In the genomic region with DNA sequence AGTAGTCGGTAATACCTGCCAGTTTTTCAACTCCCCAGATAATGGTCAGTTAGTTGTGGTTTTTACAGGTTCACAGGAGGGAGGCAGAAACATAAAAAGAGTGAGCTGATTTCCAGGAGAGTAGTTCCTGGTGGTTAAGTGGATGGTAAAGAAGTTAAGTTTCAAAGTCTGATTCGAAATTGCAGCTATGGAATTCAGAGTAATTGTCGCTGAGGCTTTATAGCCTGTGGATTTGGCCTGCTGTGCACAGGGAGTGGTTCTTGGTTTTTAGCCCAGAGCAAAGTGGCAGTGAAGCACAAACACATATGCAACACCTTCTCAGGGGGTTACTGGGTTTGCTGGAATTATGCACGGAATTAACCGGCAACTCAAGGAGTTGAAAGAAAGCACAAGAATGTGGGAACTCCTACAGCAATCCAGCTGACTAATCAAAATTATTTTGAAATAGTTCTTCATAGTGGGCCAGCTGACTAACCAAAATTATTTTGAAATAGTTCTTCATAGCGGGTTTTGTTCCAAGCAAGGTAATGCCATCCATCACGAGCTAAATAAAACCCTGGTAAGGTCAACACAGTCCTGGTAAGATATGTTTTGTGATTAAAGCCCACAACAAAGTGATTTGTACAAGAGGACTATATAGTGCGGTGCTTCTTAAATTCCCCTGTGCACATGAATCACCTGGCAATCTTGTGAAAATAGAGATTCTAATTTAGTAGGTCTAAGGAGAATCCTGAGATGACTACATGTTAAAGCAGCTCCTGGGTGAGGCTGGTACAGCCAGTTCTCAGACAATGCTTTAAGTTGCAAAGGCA, we compare ENCODE assay signal across 12 cellular contexts.
DNase-seq lines count a peak whose midpoint lies in the region; ATAC-seq and TF ChIP-seq lines count a peak whose summit lies in the region.
"Had no signal": no experiment of that assay in that cellular context is flagged by ENCODE, and none has a peak within 500 bp of the region (broad histone marks: within the 10 kb centered on the region; RNA-seq: fewer than 3 reads in every experiment).

No MANE protein-coding gene starts in this region.

- no peak overlapping the region for H3K4me3 Mint-ChIP-seq in naive thymus-derived CD8-positive, alpha-beta T cell
- H3K4me3 Mint-ChIP-seq in activated naive CD4-positive, alpha-beta T cell treated with anti-CD3 and anti-CD28 coated beads for 36 hours: no peak overlapping the region
- H3K4me3 Mint-ChIP-seq: activated naive CD8-positive, alpha-beta T cell treated with anti-CD3 and anti-CD28 coated beads, Interleukin-2, amount 10 ng/mL, durations not matched to agents 7 days and 5 days had no signal

- CTCF ChIA-PET in PC-9 (lab: Charles Lee): interaction anchor here (0.5 to 0.6 kb wide), 2 partner anchors 426 to 481 kb away, joined by 3 to 6 read pairs; no protein-coding TSS in a partner anchor
- CTCF ChIA-PET in activated naive CD4-positive, alpha-beta T cell treated with anti-CD3 and anti-CD28 coated beads for 36 hours (lab: Charles Lee): no interaction called here

- H3F3A ChIP-seq in PC-9 (ENCODE audit: insufficient read depth, low read depth): peaks cover 35% of the 10 kb centered on the region

- intact Hi-C loops in PC-9 (cut with micrococcal nuclease; ENCODE audit: unreplicated experiment): loop anchor here (2.0 kb wide), 1 partner anchor 54 kb away; no protein-coding TSS in a partner anchor
- intact Hi-C loops in activated naive CD4-positive, alpha-beta T cell treated with anti-CD3 and anti-CD28 coated beads for 36 hours (cut with micrococcal nuclease): no loop called here

- POLR2A ChIA-PET in PC-9 (lab: Charles Lee; ENCODE audit: unreplicated experiment): interaction anchor here (0.5 to 0.7 kb wide), 4 partner anchors 36 to 463 kb away, joined by 3 to 8 read pairs (median 3); no protein-coding TSS in a partner anchor
- POLR2A ChIA-PET in naive thymus-derived CD8-positive, alpha-beta T cell (lab: Charles Lee): no interaction called here

- no peaks in the 10 kb centered on the region for H3K79me2 ChIP-seq in PC-9 (ENCODE audit: low read depth)

- H3K4me1 ChIP-seq in PC-9 (replicated peaks; ENCODE audit: insufficient read depth): peaks cover 37% of the 10 kb centered on the region

- peaks cover 7 to 21% (median 17%) of the 10 kb centered on the region in 5 donors for H3K27me3 Mint-ChIP-seq in naive thymus-derived CD8-positive, alpha-beta T cell
- H3K27me3 Mint-ChIP-seq in activated naive CD4-positive, alpha-beta T cell treated with anti-CD3 and anti-CD28 coated beads for 36 hours (ENCODE audit: low read depth): peaks cover 15% of the 10 kb centered on the region

- no peaks in the 10 kb centered on the region for H3K36me3 Mint-ChIP-seq in naive thymus-derived CD8-positive, alpha-beta T cell
- H3K36me3 Mint-ChIP-seq in activated naive CD4-positive, alpha-beta T cell treated with anti-CD3 and anti-CD28 coated beads for 36 hours (ENCODE audit: low read depth): peaks cover 2% of the 10 kb centered on the region
- H3K36me3 Mint-ChIP-seq: activated naive CD8-positive, alpha-beta T cell treated with anti-CD3 and anti-CD28 coated beads, Interleukin-2, amount 10 ng/mL, durations not matched to agents 7 days and 5 days had no signal

- H2AFZ ChIP-seq in PC-9: 0 out of 2 replicates have a peak overlapping the region, but pooled peaks have one; percentile 1

- no peaks in the 10 kb centered on the region for H3K9me2 ChIP-seq in PC-9 (ENCODE audit: insufficient read depth)

- H3K27ac Mint-ChIP-seq in naive thymus-derived CD8-positive, alpha-beta T cell: no peak overlapping the region
- H3K27ac Mint-ChIP-seq in activated naive CD4-positive, alpha-beta T cell treated with anti-CD3 and anti-CD28 coated beads for 36 hours: no peak overlapping the region
- H3K27ac Mint-ChIP-seq: activated naive CD8-positive, alpha-beta T cell treated with anti-CD3 and anti-CD28 coated beads, Interleukin-2, amount 10 ng/mL, durations not matched to agents 7 days and 5 days had no signal

- peak; percentile 96 for ATAC-seq in omental fat pad (ENCODE audit: low FRiP score)
- ATAC-seq in naive thymus-derived CD8-positive, alpha-beta T cell: no peak
- ATAC-seq: activated CD4-positive, CD25-positive, alpha-beta regulatory T cell treated with anti-CD3 and anti-CD28 coated beads, Interleukin-2, amount 50 U/mL, for 24 hours had no signal

- BruUV-seq in PC-9 (replicated peaks; lab: Mats Ljungman, UMichigan): no TSS peak

- H3K4me1 Mint-ChIP-seq in naive thymus-derived CD8-positive, alpha-beta T cell: no peaks in the 10 kb centered on the region
- no peaks in the 10 kb centered on the region for H3K4me1 Mint-ChIP-seq in activated naive CD4-positive, alpha-beta T cell treated with anti-CD3 and anti-CD28 coated beads for 36 hours (ENCODE audit: low read depth)
- H3K4me1 Mint-ChIP-seq: activated naive CD8-positive, alpha-beta T cell treated with anti-CD3 and anti-CD28 coated beads, Interleukin-2, amount 10 ng/mL, durations not matched to agents 7 days and 5 days had no signal

- DNase-seq in EH (ENCODE audit: low read depth) (peak; percentile 6), PC-9 (peak; percentile 64 to 99), fibroblast of pulmonary artery (ENCODE audit: low read depth) (peak; percentile 69), omental fat pad (ENCODE audit: low spot score) (no peak), T-helper 9 cell (no peak), activated T-cell treated with anti-CD3 and anti-CD28 coated beads for 4 hours (no peak)
- DNase-seq in naive thymus-derived CD8-positive, alpha-beta T cell: no peak
- no peak for DNase-seq in activated naive CD4-positive, alpha-beta T cell treated with anti-CD3 and anti-CD28 coated beads for 36 hours
- DNase-seq: activated naive CD8-positive, alpha-beta T cell treated with anti-CD3 and anti-CD28 coated beads, Interleukin-2, amount 10 ng/mL, durations not matched to agents 7 days and 5 days; KBM-7; stimulated activated CD4-positive, alpha-beta T cell treated with anti-CD3 and anti-CD28 coated beads, Interleukin-4, amount 100 ng/mL, for 24 hours had no signal

- H3K4me3 ChIP-seq in PC-9: peak overlapping the region; percentile 10; the same call in 1 of the 2 replicates
- H3K4me3 ChIP-seq in fibroblast of pulmonary artery (replicated peaks; ENCODE audit: low read depth, low read length): no peak overlapping the region

- H3K9me3 Mint-ChIP-seq in naive thymus-derived CD8-positive, alpha-beta T cell: peaks cover 0 to 6% (median 0%) of the 10 kb centered on the region in 9 donors
- H3K9me3 Mint-ChIP-seq in activated naive CD4-positive, alpha-beta T cell treated with anti-CD3 and anti-CD28 coated beads for 36 hours: no peaks in the 10 kb centered on the region
- H3K9me3 Mint-ChIP-seq: activated naive CD8-positive, alpha-beta T cell treated with anti-CD3 and anti-CD28 coated beads, Interleukin-2, amount 10 ng/mL, durations not matched to agents 7 days and 5 days had no signal

- H4K20me1 ChIP-seq in PC-9 (ENCODE audit: insufficient read depth): no peaks in the 10 kb centered on the region

- peak overlapping the region; percentile 59 for H3K4me2 ChIP-seq in PC-9

- no peaks in the 10 kb centered on the region for H3K9me3 ChIP-seq in PC-9 (ENCODE audit: insufficient read depth, low read depth)

- no peaks in the 10 kb centered on the region for H3K27me3 ChIP-seq in PC-9 (ENCODE audit: insufficient read depth, low read depth)

- TF ChIP-seq CTCF in PC-9 (conservative IDR thresholded peaks at IDR 0.05) (no peak), fibroblast of pulmonary artery (IDR thresholded peaks at IDR 0.05; ENCODE audit: low read length, missing control alignments) (no peak), omental fat pad (IDR thresholded peaks at IDR 0.05) (no peak)

- H3K36me3 ChIP-seq in PC-9 (ENCODE audit: low read depth): no peaks in the 10 kb centered on the region

- peak overlapping the region; percentile 80 for H3K27ac ChIP-seq in PC-9

Comparison
In these comparisons a context has a peak if more than half of its experiments do, and no peak if none do; other contexts are left out.
1. DNase-seq: peak in EH (single experiment), PC-9 (2 of 2) and fibroblast of pulmonary artery (single experiment); none in omental fat pad (single experiment), T-helper 9 cell (single experiment), naive thymus-derived CD8-positive, alpha-beta T cell (0 of 10), activated T-cell treated with anti-CD3 and anti-CD28 coated beads for 4 hours (single experiment) and activated naive CD4-positive, alpha-beta T cell treated with anti-CD3 and anti-CD28 coated beads for 36 hours (single experiment).